In genomic region chr9:137390553-137391410, GRCh38 we compare ENCODE assay signal across 9 cellular contexts.
A peak's percentile ranks its signal among the peaks of the same experiment; 100 is the strongest.
DNase-seq lines count a peak whose midpoint lies in the region; ATAC-seq and TF ChIP-seq lines count a peak whose summit lies in the region.
"Had no signal": no experiment of that assay in that cellular context is flagged by ENCODE, and none has a peak within 500 bp of the region (broad histone marks: within the 10 kb centered on the region; RNA-seq: fewer than 3 reads in every experiment).

No MANE protein-coding gene starts in this region.

- no peak overlapping the region for H3K4me3 ChIP-seq in LNCaP clone FGC (ENCODE audit: low read depth, low read length)
- H3K4me3 ChIP-seq: SK-N-MC had no signal

- DNase-seq in LNCaP clone FGC (ENCODE audit: low read depth): peak; percentile 95
- peak; percentile 80 to 87 for DNase-seq in SHP77 (lab: John Stamatoyannopoulos, UW)
- peak; percentile 61 for DNase-seq in left kidney (ENCODE audit: low read depth, low spot score)
- peak; percentile 34 for DNase-seq in superior temporal gyrus (ENCODE audit: extremely low spot score)
- DNase-seq in GDM1 (lab: John Stamatoyannopoulos, UW): no peak
- DNase-seq: activated CD8-positive, alpha-beta memory T cell treated with anti-CD3 and anti-CD28 coated beads, Interleukin-2, amount 50 U/mL, for 4 hours had no signal

- TF ChIP-seq CTCF in LNCaP clone FGC (IDR thresholded peaks at IDR 0.05; ENCODE audit: control insufficient read depth, extremely low read depth, insufficient read depth): no peak

- ATAC-seq in HG03432 (IDR thresholded peaks at IDR 0.05; ENCODE audit: unreplicated experiment): no peak
- ATAC-seq in GM18520 (IDR thresholded peaks at IDR 0.05; ENCODE audit: unreplicated experiment): no peak
